ENCODE assay signal across 30 cellular contexts in the genomic region with DNA sequence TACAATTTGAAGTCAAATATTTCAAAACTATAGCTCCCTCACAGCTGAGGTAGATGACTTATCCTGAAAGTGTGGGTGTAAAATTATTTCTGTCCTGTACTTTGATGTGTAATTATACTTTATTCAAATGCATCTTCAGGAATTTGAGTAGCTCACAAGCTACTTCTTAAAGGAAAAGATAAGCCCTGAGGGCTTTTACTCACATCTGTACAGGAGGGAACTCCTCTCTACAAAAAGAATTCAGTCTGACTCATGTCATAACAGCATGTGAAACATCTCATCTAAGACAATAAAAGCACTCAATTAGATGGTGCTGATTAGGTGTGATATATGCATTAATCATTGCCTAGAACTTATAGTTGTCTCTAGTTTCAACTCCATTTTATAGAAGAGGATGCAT.
DNase-seq lines count a peak whose midpoint lies in the region; ATAC-seq, FAIRE-seq and TF ChIP-seq lines count a peak whose summit lies in the region.
"Had no signal": no experiment of that assay in that cellular context is flagged by ENCODE, and none has a peak within 500 bp of the region (broad histone marks: within the 10 kb centered on the region; RNA-seq: fewer than 3 reads in every experiment).

No MANE protein-coding gene starts in this region.

- H3K36me3 ChIP-seq in PC-3 (ENCODE audit: low read depth, low read length): no peaks in the 10 kb centered on the region
- no peaks in the 10 kb centered on the region for H3K36me3 ChIP-seq in bronchial epithelial cell (ENCODE audit: control insufficient read depth, insufficient read depth, low read length)
- no peaks in the 10 kb centered on the region for H3K36me3 ChIP-seq in SK-N-SH (replicated peaks in 1 of 2; ENCODE audit: control insufficient read depth in 1 of 2, insufficient read depth in 2 of 2, low read length in 1 of 2)

- BruUV-seq in PC-3 (replicated peaks; lab: Mats Ljungman, UMichigan): no TSS peak

- POLR2A ChIA-PET in PC-3 (lab: Charles Lee; ENCODE audit: unreplicated experiment): no interaction called here
- POLR2A ChIA-PET in SK-N-SH (lab: Yijun Ruan, JAX): no interaction called here

- H3K4me1 Mint-ChIP-seq in HFFc6 (ENCODE audit: low read depth): peaks cover 11% of the 10 kb centered on the region
- H3K4me1 Mint-ChIP-seq: CD8-positive, alpha-beta memory T cell had no signal

- intact Hi-C loops in PC-3 (cut with micrococcal nuclease): no loop called here

- TF ChIP-seq RAD21 in SK-N-SH (IDR thresholded peaks at IDR 0.05; ENCODE audit: low read length): no peak

- H3K9me3 ChIP-seq in PC-3 (ENCODE audit: low read length) (no peaks in the 10 kb centered on the region), SK-N-SH (no peaks in the 10 kb centered on the region)

- H3F3A ChIP-seq in PC-3 (ENCODE audit: low read length, unreplicated experiment): no peaks in the 10 kb centered on the region
- no peaks in the 10 kb centered on the region for H3F3A ChIP-seq in SK-N-SH (replicated peaks; ENCODE audit: insufficient read depth)

- H3K79me2 ChIP-seq in PC-3 (ENCODE audit: low read length) (no peaks in the 10 kb centered on the region), SK-N-SH (ENCODE audit: insufficient read depth) (no peaks in the 10 kb centered on the region)

- no peak overlapping the region for H2AFZ ChIP-seq in PC-3 (ENCODE audit: low read length)
- no peak overlapping the region for H2AFZ ChIP-seq in SK-N-SH (ENCODE audit: low read depth)
- H2AFZ ChIP-seq: GM23338 had no signal

- no peak overlapping the region for H3K9ac ChIP-seq in PC-3 (ENCODE audit: low read length)
- no peak overlapping the region for H3K9ac ChIP-seq in SK-N-SH

- H3K27me3 ChIP-seq in PC-3 (ENCODE audit: low read length) (0 out of 2 replicates have a peak, but pooled peaks cover 7% of the 10 kb centered on the region), bronchial epithelial cell (ENCODE audit: control insufficient read depth, insufficient read depth, low read length) (no peaks in the 10 kb centered on the region), SK-N-SH (ENCODE audit: insufficient read depth) (0 out of 2 replicates have a peak, but pooled peaks cover 4% of the 10 kb centered on the region)

- H3K4me3 ChIP-seq in PC-3 (ENCODE audit: low read length) (no peak overlapping the region), bronchial epithelial cell (ENCODE audit: low read depth, low read length) (no peak overlapping the region), SK-N-SH (ENCODE audit: low read depth in 2 of 2, low read length in 1 of 2) (no peak overlapping the region)
- H3K4me3 ChIP-seq: GM23338, SK-N-MC had no signal

- H3K4me1 ChIP-seq in PC-3 (ENCODE audit: insufficient read depth, low read length): no peaks in the 10 kb centered on the region
- no peaks in the 10 kb centered on the region for H3K4me1 ChIP-seq in SK-N-SH (ENCODE audit: control insufficient read depth in 1 of 2, insufficient read depth in 2 of 2, low read depth in 1 of 2, low read length in 1 of 2)

- H3K9me3 Mint-ChIP-seq in HFFc6: peaks cover 21% of the 10 kb centered on the region
- H3K9me3 Mint-ChIP-seq: GM23338 had no signal

- TF ChIP-seq CTCF in HFFc6 (IDR thresholded peaks at IDR 0.05) (no peak), PC-3 (conservative IDR thresholded peaks at IDR 0.05; ENCODE audit: low read depth, low read length) (no peak), bronchial epithelial cell (IDR thresholded peaks at IDR 0.05; ENCODE audit: insufficient read depth, low read length, severe bottlenecking) (no peak), SK-N-SH (IDR thresholded peaks at IDR 0.05) (no peak)

- H3K9me2 ChIP-seq in PC-3 (replicated peaks; ENCODE audit: low read length) (no peaks in the 10 kb centered on the region), SK-N-SH (no peaks in the 10 kb centered on the region)

- no peaks in the 10 kb centered on the region for H4K20me1 ChIP-seq in PC-3 (ENCODE audit: low read length)
- no peaks in the 10 kb centered on the region for H4K20me1 ChIP-seq in SK-N-SH (ENCODE audit: insufficient read depth)

- ATAC-seq in PC-3 (peak; percentile 38), GM21723 (IDR thresholded peaks at IDR 0.05; ENCODE audit: unreplicated experiment) (no peak), HG03439 (IDR thresholded peaks at IDR 0.05; ENCODE audit: unreplicated experiment) (no peak), GM21786 (IDR thresholded peaks at IDR 0.05; ENCODE audit: unreplicated experiment) (no peak)
- ATAC-seq: GM23338 had no signal

- no peak for FAIRE-seq in bronchial epithelial cell (lab: Jason Lieb, UNC)
- FAIRE-seq: GM19239, RCC 7860 had no signal

- CTCF ChIA-PET in PC-3 (lab: Charles Lee) (no interaction called here), SK-N-SH (lab: Yijun Ruan, JAX) (no interaction called here)

- H3K4me2 ChIP-seq in PC-3 (ENCODE audit: low read length) (no peak overlapping the region), SK-N-SH (no peak overlapping the region)
- H3K4me2 ChIP-seq: GM23338 had no signal

- no peak overlapping the region for H3K4me3 Mint-ChIP-seq in HFFc6
- H3K4me3 Mint-ChIP-seq: CD8-positive, alpha-beta memory T cell; GM23338 had no signal

- H3K27me3 Mint-ChIP-seq in HFFc6 (ENCODE audit: insufficient read depth): no peaks in the 10 kb centered on the region; the same call in 1 of the 2 replicates

- TF ChIP-seq EP300 in SK-N-SH (IDR thresholded peaks at IDR 0.05; ENCODE audit: borderline replicate concordance in 1 of 2, low read depth in 1 of 2, low read length in 1 of 2): no peak

- no peak overlapping the region for H3K27ac ChIP-seq in PC-3 (ENCODE audit: low read length)
- H3K27ac ChIP-seq in SK-N-SH (ENCODE audit: low read depth in 2 of 2, low read length in 1 of 2): no peak overlapping the region
- H3K27ac ChIP-seq: C4-2B, SK-N-MC had no signal

- no peak overlapping the region for H3K27ac Mint-ChIP-seq in HFFc6
- H3K27ac Mint-ChIP-seq: CD8-positive, alpha-beta memory T cell; GM23338 had no signal

- H3K36me3 Mint-ChIP-seq in HFFc6 (ENCODE audit: low read depth): peaks cover 5% of the 10 kb centered on the region
- H3K36me3 Mint-ChIP-seq: CD8-positive, alpha-beta memory T cell had no signal

- DNase-seq in A172 (ENCODE audit: low spot score): peak; percentile 26
- DNase-seq in HFFc6: peak; percentile 56
- DNase-seq in PC-3: peak; percentile 8
- DNase-seq in bronchial epithelial cell (ENCODE audit: low read depth): peak; percentile 95
- DNase-seq in SK-N-SH: no peak
- DNase-seq: 8988T; AML-193; Calu3; CD8-positive, alpha-beta memory T cell; DMS153; GF-D8; HCEC 1CT; Kasumi-1; MM.1S; NCI-H1048; NCI-H1417 treated with DMSO at 0.1 percent for 48 hours; NCI-H187 treated with DMSO at 0.1 percent for 48 hours; NCI-H2227 treated with DMSO at 0.1 percent for 48 hours; NCI-H524; NCI-H82; SHP77 treated with DMSO at 0.1 percent for 48 hours; T-helper 2 cell had no signal

TF ChIP-seq in SK-N-SH, 30 proteins besides CTCF, POLR2A, EP300 and RAD21:
- no peak for TF ChIP-seq TEAD4 (IDR thresholded peaks at IDR 0.05; ENCODE audit: borderline replicate concordance, insufficient read depth)
- TF ChIP-seq FOSL2 (IDR thresholded peaks at IDR 0.05; ENCODE audit: borderline replicate concordance, low read depth): no peak
- no peak for TF ChIP-seq RFX5 (IDR thresholded peaks at IDR 0.05; ENCODE audit: low read length)
